In the genomic region with DNA sequence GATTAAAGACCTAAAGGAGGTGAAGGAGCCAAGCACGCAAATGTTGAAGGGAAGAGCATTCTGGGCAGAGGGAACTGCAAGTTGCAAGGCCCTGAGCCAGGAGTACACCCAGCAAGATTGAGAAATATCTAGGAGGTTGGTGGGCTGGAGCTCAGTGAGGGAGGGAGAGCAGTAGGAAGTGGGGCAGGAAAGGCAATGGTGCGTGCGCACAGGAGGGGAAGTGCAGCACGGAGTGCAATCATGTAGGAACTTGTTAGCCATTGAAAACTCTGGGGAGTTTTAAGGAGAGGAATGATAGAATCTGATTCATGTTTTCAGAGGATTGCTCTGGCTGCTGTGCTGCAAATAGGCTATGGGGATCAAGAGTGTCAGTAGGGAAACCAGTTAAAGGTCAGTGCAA, we compare ENCODE assay signal across 23 cellular contexts. TPM values are rescaled to one million over a fixed set of nuclear protein-coding genes. Genes with fewer than 3 reads are reported as not detected.
DNase-seq lines count a peak whose midpoint lies in the region; ATAC-seq, FAIRE-seq and TF ChIP-seq lines count a peak whose summit lies in the region.
"Had no signal": no experiment of that assay in that cellular context is flagged by ENCODE, and none has a peak within 500 bp of the region (broad histone marks: within the 10 kb centered on the region; RNA-seq: fewer than 3 reads in every experiment).

No MANE protein-coding gene starts in this region.

- POLR2A ChIA-PET in K562 (lab: Yijun Ruan, JAX), result interaction anchor here (1.3 to 2.0 kb wide), 4 partner anchors 9 to 15 kb away, joined by 4 to 9 read pairs (median 6); partner anchors contain the start of gene IGSF3

- WGBS in K562 (ENCODE audit: insufficient coverage, low coverage, missing lambda C conversion rate), result 63% methylated on average over 4 of the region's 4 CpGs

- H3K9me3 ChIP-seq in K562 (replicated peaks; ENCODE audit: control insufficient read depth, insufficient read depth, low read depth, low read length), result no peaks in the 10 kb centered on the region
- no peaks in the 10 kb centered on the region for H3K9me3 ChIP-seq in upper lobe of right lung
- H3K9me3 ChIP-seq in ascending aorta, result no peaks in the 10 kb centered on the region
- H3K9me3 ChIP-seq: body of pancreas had no signal

- TF ChIP-seq EP300 in K562 (IDR thresholded peaks at IDR 0.05; ENCODE audit: low read length), result no peak

- in situ Hi-C loops in K562 (cut with MboI), result no loop called here

- no peaks in the 10 kb centered on the region for H3K79me2 ChIP-seq in K562 (ENCODE audit: control insufficient read depth, insufficient read depth, low read length)

- H3K27ac ChIP-seq in K562 (ENCODE audit: extremely low read depth, low read depth, low read length), result peak overlapping the region; percentile 84
- no peak overlapping the region for H3K27ac ChIP-seq in upper lobe of right lung
- no peak overlapping the region for H3K27ac ChIP-seq in ascending aorta
- H3K27ac ChIP-seq: 22Rv1, body of pancreas, heart right ventricle had no signal

- no peak overlapping the region for H3K4me2 ChIP-seq in K562 (ENCODE audit: insufficient read depth, low read length)

- intact Hi-C loops in K562 (cut with micrococcal nuclease) (loop anchor here (2.0 to 5.0 kb wide), 2 partner anchors 106 to 137 kb away; no protein-coding TSS in a partner anchor), upper lobe of right lung (cut with DNase I) (no loop called here), ascending aorta (cut with DNase I) (no loop called here)

- TF ChIP-seq RAD21 in K562 (CRISPR knock-in tag; conservative IDR thresholded peaks at IDR 0.05 in 1 of 2, IDR thresholded peaks at IDR 0.05 in 1 of 2), result no peak

- H3K4me1 ChIP-seq in K562 (replicated peaks in 1 of 2; ENCODE audit: control insufficient read depth in 2 of 2, insufficient read depth in 2 of 2, low read length in 2 of 2) (peaks cover 43 to 54% of the 10 kb centered on the region in 2 experiments), upper lobe of right lung (no peaks in the 10 kb centered on the region), ascending aorta (no peaks in the 10 kb centered on the region)
- H3K4me1 ChIP-seq: body of pancreas, heart right ventricle had no signal

- peak; percentile 17 for DNase-seq in NCI-H2171 treated with DMSO at 0.1 percent for 48 hours (lab: John Stamatoyannopoulos, UW)
- DNase-seq in NCI-H2171 (lab: John Stamatoyannopoulos, UW), result no peak
- peak; percentile 31 to 52 for DNase-seq in NOMO-1 (lab: John Stamatoyannopoulos, UW; ENCODE audit: unreplicated experiment in 2 of 2)
- no peak for DNase-seq in K562 (ENCODE audit: extremely low read depth in 1 of 4, low spot score in 3 of 4)
- no peak for DNase-seq in upper lobe of right lung
- no peak for DNase-seq in DMS79 (lab: John Stamatoyannopoulos, UW)
- DNase-seq in NCI-H2081 treated with DMSO at 0.1 percent for 48 hours (lab: John Stamatoyannopoulos, UW), result no peak
- DNase-seq in ascending aorta (ENCODE audit: low spot score in 2 of 2), result no peak
- DNase-seq: activated CD4-positive, alpha-beta T cell treated with anti-CD3 and anti-CD28 coated beads, Interleukin-2, amount 50 U/mL, for 4 hours; activated naive CD4-positive, alpha-beta T cell; activated T-cell treated with anti-CD3 and anti-CD28 coated beads, Interleukin-2, amount 50 U/mL, for 72 hours; body of pancreas; CD4-positive, alpha-beta T cell; heart right ventricle; IMR-90; NCI-H1417 treated with DMSO at 0.1 percent for 48 hours; NCI-H446 treated with DMSO at 0.1 percent for 48 hours; PC-3; SHP77; stimulated activated naive B cell treated with anti-CD40 and anti-IgM and Interleukin-4, amounts not matched to agents 10 μg/mL and 1 μg/mL and 100 μg/mL, for 72 hours had no signal

- H3K9me1 ChIP-seq in K562 (ENCODE audit: control insufficient read depth, insufficient read depth, low read length), result no peaks in the 10 kb centered on the region

- H4K20me1 ChIP-seq in K562 (replicated peaks; ENCODE audit: control insufficient read depth, insufficient read depth, low read length), result no peaks in the 10 kb centered on the region

- H3K27me3 ChIP-seq in K562 (ENCODE audit: control insufficient read depth in 2 of 2, insufficient read depth in 2 of 2, low read length in 2 of 2), result no peaks in the 10 kb centered on the region
- peaks cover 7% of the 10 kb centered on the region for H3K27me3 ChIP-seq in upper lobe of right lung
- no peaks in the 10 kb centered on the region for H3K27me3 ChIP-seq in ascending aorta
- H3K27me3 ChIP-seq: body of pancreas had no signal

- CTCF ChIA-PET in K562 (lab: Yijun Ruan, JAX; ENCODE audit: low intra/inter-chr PET ratio), result no interaction called here

- no TSS peak for BruUV-seq in K562 (replicated peaks; lab: Mats Ljungman, UMichigan)

- H3K36me3 ChIP-seq in K562 (ENCODE audit: control insufficient read depth, insufficient read depth, low read length) (no peaks in the 10 kb centered on the region), upper lobe of right lung (no peaks in the 10 kb centered on the region), ascending aorta (no peaks in the 10 kb centered on the region)
- H3K36me3 ChIP-seq: heart right ventricle had no signal

- H2AFZ ChIP-seq in K562 (ENCODE audit: low read depth, low read length), result peak overlapping the region; percentile 97

- H3K4me3 ChIP-seq in K562, result no peak overlapping the region
- no peak overlapping the region for H3K4me3 ChIP-seq in upper lobe of right lung
- no peak overlapping the region for H3K4me3 ChIP-seq in ascending aorta
- H3K4me3 ChIP-seq: body of pancreas, heart right ventricle had no signal

- no peak for TF ChIP-seq POLR2A in K562 (conservative IDR thresholded peaks at IDR 0.05)

- TF ChIP-seq CTCF in K562 (IDR thresholded peaks at IDR 0.05 in 2 of 3, conservative IDR thresholded peaks at IDR 0.05 in 1 of 3; ENCODE audit: insufficient read depth in 2 of 3, low read depth in 1 of 3, low read length in 3 of 3) (no peak), upper lobe of right lung (IDR thresholded peaks at IDR 0.05) (no peak), ascending aorta (IDR thresholded peaks at IDR 0.05) (no peak)

- ATAC-seq in K562 (no peak), upper lobe of right lung (peak; percentile 59)
- ATAC-seq: activated T-cell treated with anti-CD3 and anti-CD28 coated beads, Interleukin-2, amount 50 U/mL, for 72 hours; body of pancreas; heart right ventricle; PC-3; sciatic nerve had no signal

- FAIRE-seq in K562 (lab: Jason Lieb, UNC), result no peak
- FAIRE-seq: H54 had no signal

- H3K9ac ChIP-seq in K562 (ENCODE audit: insufficient read depth in 1 of 2, low read depth in 2 of 2, low read length in 2 of 2), result no peak overlapping the region; a peak in 2 of 4 replicates

TF ChIP-seq in K562, 482 proteins besides CTCF, POLR2A, EP300 and RAD21 (continues in another document):
- 0 out of 2 replicates have a peak, but pooled peaks have one; percentile 34 for TF ChIP-seq EHMT2 (IDR thresholded peaks at IDR 0.05)
- no peak for TF ChIP-seq ZNF639 (CRISPR knock-in tag; conservative IDR thresholded peaks at IDR 0.05 in 1 of 2, IDR thresholded peaks at IDR 0.05 in 1 of 2)
- no peak for TF ChIP-seq ELK3 (CRISPR knock-in tag; IDR thresholded peaks at IDR 0.05)
- TF ChIP-seq ETV5 (CRISPR knock-in tag; IDR thresholded peaks at IDR 0.05; ENCODE audit: low read depth), result peak; percentile 30; the same call in 1 of the 2 replicates
- TF ChIP-seq DMBX1 (CRISPR knock-in tag; IDR thresholded peaks at IDR 0.05; ENCODE audit: borderline replicate concordance), result 0 out of 2 replicates have a peak, but pooled peaks have one; percentile 12
- no peak for TF ChIP-seq XRCC3 (IDR thresholded peaks at IDR 0.05)
- no peak for TF ChIP-seq CHCHD3 (CRISPR knock-in tag; IDR thresholded peaks at IDR 0.05)
- no peak for TF ChIP-seq NR4A1 (CRISPR knock-in tag; IDR thresholded peaks at IDR 0.05)
- TF ChIP-seq NR4A1 (tag; IDR thresholded peaks at IDR 0.05), result 0 out of 2 replicates have a peak, but pooled peaks have one; percentile 64
- no peak for TF ChIP-seq ZNF408 (CRISPR knock-in tag; IDR thresholded peaks at IDR 0.05; ENCODE audit: low read depth)

RNA-seq across cellular contexts. Expression of gene IGSF3, which starts 13.2 kb away (rescaled TPM):
- total RNA-seq in K562 (2011; cell fraction: chromatin; rRNA removed; ENCODE audit: low replicate concordance), result 16.2 and 27.0 TPM in 2 replicates
- total RNA-seq in K562 (2011; cell fraction: nucleolus; rRNA removed), result 35.1 and 40.4 TPM in 2 replicates
- 25.1 and 28.2 TPM in 2 replicates for total RNA-seq in K562 (2011; cell fraction: nucleoplasm; rRNA removed)
- total RNA-seq in K562 (2014; rRNA removed) (13.1 and 15.1 TPM in 2 replicates), K562 (2014; rRNA removed; fragmentation: Illumina TruSeq; extraction: Trizol) (7.5 and 7.8 TPM in 2 replicates), K562 (2015; rRNA removed; fragmentation: Illumina TruSeq; extraction: Trizol) (7.5 and 8.3 TPM in 2 replicates), K562 (2021) (14.4 and 15.0 TPM in 2 replicates), upper lobe of right lung (20.1 TPM), ascending aorta (0.64 TPM)
- polyA plus RNA-seq in K562 (2011; rRNA removed) (7.7 and 8.9 TPM in 2 replicates), K562 (2014; fragmentation: Illumina TruSeq; extraction: Trizol) (10.8 and 11.5 TPM in 2 replicates), K562 (2014; fragmentation: Nextera tagmentation; extraction: Ambion mirVana) (1 to 10 TPM; 1.1 to 1.2 TPM), K562 (2014; rRNA removed) (7.9 and 8.4 TPM in 2 replicates)
- polyA plus RNA-seq in K562 (2011; cell fraction: cytosol; rRNA removed), result 10.0 and 16.2 TPM in 2 replicates
- 10.1 and 17.6 TPM in 2 replicates for polyA plus RNA-seq in K562 (2011; cell fraction: nucleus; rRNA removed)
- 8.7 and 14.2 TPM in 2 replicates for polyA plus RNA-seq in K562 (2012)
- 9.8 and 14.9 TPM in 2 replicates for polyA minus RNA-seq in K562 (2011; rRNA and poly(A)+ RNA removed)
- 14.1 and 16.5 TPM in 2 replicates for polyA minus RNA-seq in K562 (2011; cell fraction: cytosol; rRNA and poly(A)+ RNA removed)
- polyA minus RNA-seq in K562 (2011; cell fraction: nucleus; rRNA and poly(A)+ RNA removed), result 9.7 and 10.1 TPM in 2 replicates

Comparison
In these comparisons a context has a peak if more than half of its experiments do, and no peak if none do; other contexts are left out.
1. DNase-seq: peak in NCI-H2171 treated with DMSO at 0.1 percent for 48 hours (single experiment) and NOMO-1 (2 of 2); none in NCI-H2171 (single experiment), K562 (0 of 4), upper lobe of right lung (single experiment), DMS79 (single experiment), NCI-H2081 treated with DMSO at 0.1 percent for 48 hours (single experiment) and ascending aorta (0 of 2).